1 cellular context compared by ENCODE assay signal in genomic region chr3:39809181-39809994, GRCh38.
A peak's percentile ranks its signal among the peaks of the same experiment; 100 is the strongest.
TF ChIP-seq lines count a peak whose summit lies in the region.

Gene MYRIP, plus strand, starts transcription at chr3:39809609. Its CDS starts 91,208 bp downstream, at chr3:39900817.

TF ChIP-seq in K562, 482 proteins besides CTCF, POLR2A, EP300 and RAD21 (continued from another document and continues in another):
- TF ChIP-seq E2F6 (IDR thresholded peaks at IDR 0.05; ENCODE audit: borderline replicate concordance in 1 of 2, extremely low read depth in 1 of 2, insufficient read depth in 1 of 2, insufficient read length in 1 of 2, low read depth in 1 of 2, low read length in 1 of 2, poor library complexity in 1 of 2, severe bottlenecking in 1 of 2) (peak; percentile 87 to 97), RBBP5 (IDR thresholded peaks at IDR 0.05; ENCODE audit: borderline replicate concordance, insufficient read depth, low read length, poor library complexity, severe bottlenecking) (peak; percentile 45), CTBP1 (IDR thresholded peaks at IDR 0.05; ENCODE audit: borderline replicate concordance) (peak; percentile 53; the same call in 1 of the 2 replicates), HMGN3 (IDR thresholded peaks at IDR 0.05; ENCODE audit: borderline replicate concordance, extremely low read depth, insufficient read length, low read depth, low read length) (peak; percentile 19), RBM25 (IDR thresholded peaks at IDR 0.05; ENCODE audit: low read depth, low read length, severe bottlenecking) (peak; percentile 76), RB1 (IDR thresholded peaks at IDR 0.05; ENCODE audit: low read depth) (0 out of 2 replicates have a peak, but pooled peaks have one; percentile 69), DNMT1 (IDR thresholded peaks at IDR 0.05) (no peak), CBX5 (IDR thresholded peaks at IDR 0.05; ENCODE audit: borderline replicate concordance, low read depth) (no peak), ZNF507 (tag; conservative IDR thresholded peaks at IDR 0.05) (no peak), CCNT2 (IDR thresholded peaks at IDR 0.05; ENCODE audit: borderline replicate concordance, extremely low read depth, insufficient read length, low read depth, low read length) (peak; percentile 79), CREM (IDR thresholded peaks at IDR 0.05; ENCODE audit: low read depth) (peak; percentile 28; the same call in 1 of the 2 replicates), YY1 (IDR thresholded peaks at IDR 0.05; ENCODE audit: borderline replicate concordance in 1 of 3, control insufficient read depth in 1 of 3, extremely low read depth in 1 of 3, insufficient read depth in 3 of 3, insufficient read length in 1 of 3, insufficient replicate concordance in 2 of 3, low read depth in 1 of 3, low read length in 2 of 3) (peak in 1 of 3 experiments; percentile 12), ATF1 (CRISPR knock-in tag; IDR thresholded peaks at IDR 0.05) (no peak), ATF1 (tag; IDR thresholded peaks at IDR 0.05) (0 out of 2 replicates have a peak, but pooled peaks have one; percentile 10), MITF (IDR thresholded peaks at IDR 0.05) (no peak), STAG1 (CRISPR knock-in tag; IDR thresholded peaks at IDR 0.05; ENCODE audit: borderline replicate concordance) (no peak), ZFX (CRISPR knock-in tag; IDR thresholded peaks at IDR 0.05) (0 out of 2 replicates have a peak, but pooled peaks have one; percentile 16), ZNF140 (CRISPR knock-in tag; IDR thresholded peaks at IDR 0.05) (no peak), SMAD4 (CRISPR knock-in tag; conservative IDR thresholded peaks at IDR 0.05) (peak; percentile 74), ZNF511 (CRISPR knock-in tag; IDR thresholded peaks at IDR 0.05) (peak; percentile 26; the same call in 1 of the 2 replicates), NFYB (IDR thresholded peaks at IDR 0.05; ENCODE audit: extremely low read depth, insufficient read length) (peak; percentile 55), POLR2G (IDR thresholded peaks at IDR 0.05; ENCODE audit: low read depth, low read length) (0 out of 2 replicates have a peak, but pooled peaks have one; percentile 14), RCOR1 (IDR thresholded peaks at IDR 0.05; ENCODE audit: borderline replicate concordance in 1 of 2, low read depth in 2 of 2, low read length in 2 of 2) (peak in 1 of 2 experiments; percentile 28; a peak in 1 of 4 replicates), BRF1 (IDR thresholded peaks at IDR 0.05; ENCODE audit: borderline replicate concordance, extremely low read depth, insufficient read length) (no peak), THRAP3 (IDR thresholded peaks at IDR 0.05; ENCODE audit: borderline replicate concordance) (no peak), BHLHE40 (IDR thresholded peaks at IDR 0.05; ENCODE audit: low read length) (peak; percentile 49), ZBTB7A (IDR thresholded peaks at IDR 0.05; ENCODE audit: borderline replicate concordance, control insufficient read depth, low read depth, low read length) (0 out of 2 replicates have a peak, but pooled peaks have one; percentile 23), FUS (optimal IDR thresholded peaks at IDR 0.05; ENCODE audit: low read depth, low read length) (peak; percentile 21), NKRF (IDR thresholded peaks at IDR 0.05; ENCODE audit: borderline replicate concordance) (no peak), MAFG (tag; conservative IDR thresholded peaks at IDR 0.05) (no peak), ZNF282 (CRISPR knock-in tag; IDR thresholded peaks at IDR 0.05) (peak; percentile 22; the same call in 1 of the 2 replicates), GATAD2A (IDR thresholded peaks at IDR 0.05) (no peak)
- TF ChIP-seq, protein P1, sequence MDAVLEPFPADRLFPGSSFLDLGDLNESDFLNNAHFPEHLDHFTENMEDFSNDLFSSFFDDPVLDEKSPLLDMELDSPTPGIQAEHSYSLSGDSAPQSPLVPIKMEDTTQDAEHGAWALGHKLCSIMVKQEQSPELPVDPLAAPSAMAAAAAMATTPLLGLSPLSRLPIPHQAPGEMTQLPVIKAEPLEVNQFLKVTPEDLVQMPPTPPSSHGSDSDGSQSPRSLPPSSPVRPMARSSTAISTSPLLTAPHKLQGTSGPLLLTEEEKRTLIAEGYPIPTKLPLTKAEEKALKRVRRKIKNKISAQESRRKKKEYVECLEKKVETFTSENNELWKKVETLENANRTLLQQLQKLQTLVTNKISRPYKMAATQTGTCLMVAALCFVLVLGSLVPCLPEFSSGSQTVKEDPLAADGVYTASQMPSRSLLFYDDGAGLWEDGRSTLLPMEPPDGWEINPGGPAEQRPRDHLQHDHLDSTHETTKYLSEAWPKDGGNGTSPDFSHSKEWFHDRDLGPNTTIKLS (IDR thresholded peaks at IDR 0.05; ENCODE audit: borderline replicate concordance, low read depth), result peak; percentile 21; the same call in 1 of the 2 replicates
- TF ChIP-seq, protein P2, sequence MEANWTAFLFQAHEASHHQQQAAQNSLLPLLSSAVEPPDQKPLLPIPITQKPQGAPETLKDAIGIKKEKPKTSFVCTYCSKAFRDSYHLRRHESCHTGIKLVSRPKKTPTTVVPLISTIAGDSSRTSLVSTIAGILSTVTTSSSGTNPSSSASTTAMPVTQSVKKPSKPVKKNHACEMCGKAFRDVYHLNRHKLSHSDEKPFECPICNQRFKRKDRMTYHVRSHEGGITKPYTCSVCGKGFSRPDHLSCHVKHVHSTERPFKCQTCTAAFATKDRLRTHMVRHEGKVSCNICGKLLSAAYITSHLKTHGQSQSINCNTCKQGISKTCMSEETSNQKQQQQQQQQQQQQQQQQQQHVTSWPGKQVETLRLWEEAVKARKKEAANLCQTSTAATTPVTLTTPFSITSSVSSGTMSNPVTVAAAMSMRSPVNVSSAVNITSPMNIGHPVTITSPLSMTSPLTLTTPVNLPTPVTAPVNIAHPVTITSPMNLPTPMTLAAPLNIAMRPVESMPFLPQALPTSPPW (CRISPR knock-in tag; IDR thresholded peaks at IDR 0.05), result peak; percentile 90
- TF ChIP-seq, protein P3, sequence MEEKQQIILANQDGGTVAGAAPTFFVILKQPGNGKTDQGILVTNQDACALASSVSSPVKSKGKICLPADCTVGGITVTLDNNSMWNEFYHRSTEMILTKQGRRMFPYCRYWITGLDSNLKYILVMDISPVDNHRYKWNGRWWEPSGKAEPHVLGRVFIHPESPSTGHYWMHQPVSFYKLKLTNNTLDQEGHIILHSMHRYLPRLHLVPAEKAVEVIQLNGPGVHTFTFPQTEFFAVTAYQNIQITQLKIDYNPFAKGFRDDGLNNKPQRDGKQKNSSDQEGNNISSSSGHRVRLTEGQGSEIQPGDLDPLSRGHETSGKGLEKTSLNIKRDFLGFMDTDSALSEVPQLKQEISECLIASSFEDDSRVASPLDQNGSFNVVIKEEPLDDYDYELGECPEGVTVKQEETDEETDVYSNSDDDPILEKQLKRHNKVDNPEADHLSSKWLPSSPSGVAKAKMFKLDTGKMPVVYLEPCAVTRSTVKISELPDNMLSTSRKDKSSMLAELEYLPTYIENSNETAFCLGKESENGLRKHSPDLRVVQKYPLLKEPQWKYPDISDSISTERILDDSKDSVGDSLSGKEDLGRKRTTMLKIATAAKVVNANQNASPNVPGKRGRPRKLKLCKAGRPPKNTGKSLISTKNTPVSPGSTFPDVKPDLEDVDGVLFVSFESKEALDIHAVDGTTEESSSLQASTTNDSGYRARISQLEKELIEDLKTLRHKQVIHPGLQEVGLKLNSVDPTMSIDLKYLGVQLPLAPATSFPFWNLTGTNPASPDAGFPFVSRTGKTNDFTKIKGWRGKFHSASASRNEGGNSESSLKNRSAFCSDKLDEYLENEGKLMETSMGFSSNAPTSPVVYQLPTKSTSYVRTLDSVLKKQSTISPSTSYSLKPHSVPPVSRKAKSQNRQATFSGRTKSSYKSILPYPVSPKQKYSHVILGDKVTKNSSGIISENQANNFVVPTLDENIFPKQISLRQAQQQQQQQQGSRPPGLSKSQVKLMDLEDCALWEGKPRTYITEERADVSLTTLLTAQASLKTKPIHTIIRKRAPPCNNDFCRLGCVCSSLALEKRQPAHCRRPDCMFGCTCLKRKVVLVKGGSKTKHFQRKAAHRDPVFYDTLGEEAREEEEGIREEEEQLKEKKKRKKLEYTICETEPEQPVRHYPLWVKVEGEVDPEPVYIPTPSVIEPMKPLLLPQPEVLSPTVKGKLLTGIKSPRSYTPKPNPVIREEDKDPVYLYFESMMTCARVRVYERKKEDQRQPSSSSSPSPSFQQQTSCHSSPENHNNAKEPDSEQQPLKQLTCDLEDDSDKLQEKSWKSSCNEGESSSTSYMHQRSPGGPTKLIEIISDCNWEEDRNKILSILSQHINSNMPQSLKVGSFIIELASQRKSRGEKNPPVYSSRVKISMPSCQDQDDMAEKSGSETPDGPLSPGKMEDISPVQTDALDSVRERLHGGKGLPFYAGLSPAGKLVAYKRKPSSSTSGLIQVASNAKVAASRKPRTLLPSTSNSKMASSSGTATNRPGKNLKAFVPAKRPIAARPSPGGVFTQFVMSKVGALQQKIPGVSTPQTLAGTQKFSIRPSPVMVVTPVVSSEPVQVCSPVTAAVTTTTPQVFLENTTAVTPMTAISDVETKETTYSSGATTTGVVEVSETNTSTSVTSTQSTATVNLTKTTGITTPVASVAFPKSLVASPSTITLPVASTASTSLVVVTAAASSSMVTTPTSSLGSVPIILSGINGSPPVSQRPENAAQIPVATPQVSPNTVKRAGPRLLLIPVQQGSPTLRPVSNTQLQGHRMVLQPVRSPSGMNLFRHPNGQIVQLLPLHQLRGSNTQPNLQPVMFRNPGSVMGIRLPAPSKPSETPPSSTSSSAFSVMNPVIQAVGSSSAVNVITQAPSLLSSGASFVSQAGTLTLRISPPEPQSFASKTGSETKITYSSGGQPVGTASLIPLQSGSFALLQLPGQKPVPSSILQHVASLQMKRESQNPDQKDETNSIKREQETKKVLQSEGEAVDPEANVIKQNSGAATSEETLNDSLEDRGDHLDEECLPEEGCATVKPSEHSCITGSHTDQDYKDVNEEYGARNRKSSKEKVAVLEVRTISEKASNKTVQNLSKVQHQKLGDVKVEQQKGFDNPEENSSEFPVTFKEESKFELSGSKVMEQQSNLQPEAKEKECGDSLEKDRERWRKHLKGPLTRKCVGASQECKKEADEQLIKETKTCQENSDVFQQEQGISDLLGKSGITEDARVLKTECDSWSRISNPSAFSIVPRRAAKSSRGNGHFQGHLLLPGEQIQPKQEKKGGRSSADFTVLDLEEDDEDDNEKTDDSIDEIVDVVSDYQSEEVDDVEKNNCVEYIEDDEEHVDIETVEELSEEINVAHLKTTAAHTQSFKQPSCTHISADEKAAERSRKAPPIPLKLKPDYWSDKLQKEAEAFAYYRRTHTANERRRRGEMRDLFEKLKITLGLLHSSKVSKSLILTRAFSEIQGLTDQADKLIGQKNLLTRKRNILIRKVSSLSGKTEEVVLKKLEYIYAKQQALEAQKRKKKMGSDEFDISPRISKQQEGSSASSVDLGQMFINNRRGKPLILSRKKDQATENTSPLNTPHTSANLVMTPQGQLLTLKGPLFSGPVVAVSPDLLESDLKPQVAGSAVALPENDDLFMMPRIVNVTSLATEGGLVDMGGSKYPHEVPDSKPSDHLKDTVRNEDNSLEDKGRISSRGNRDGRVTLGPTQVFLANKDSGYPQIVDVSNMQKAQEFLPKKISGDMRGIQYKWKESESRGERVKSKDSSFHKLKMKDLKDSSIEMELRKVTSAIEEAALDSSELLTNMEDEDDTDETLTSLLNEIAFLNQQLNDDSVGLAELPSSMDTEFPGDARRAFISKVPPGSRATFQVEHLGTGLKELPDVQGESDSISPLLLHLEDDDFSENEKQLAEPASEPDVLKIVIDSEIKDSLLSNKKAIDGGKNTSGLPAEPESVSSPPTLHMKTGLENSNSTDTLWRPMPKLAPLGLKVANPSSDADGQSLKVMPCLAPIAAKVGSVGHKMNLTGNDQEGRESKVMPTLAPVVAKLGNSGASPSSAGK (IDR thresholded peaks at IDR 0.05), result peak; percentile 59
- TF ChIP-seq, protein P4, sequence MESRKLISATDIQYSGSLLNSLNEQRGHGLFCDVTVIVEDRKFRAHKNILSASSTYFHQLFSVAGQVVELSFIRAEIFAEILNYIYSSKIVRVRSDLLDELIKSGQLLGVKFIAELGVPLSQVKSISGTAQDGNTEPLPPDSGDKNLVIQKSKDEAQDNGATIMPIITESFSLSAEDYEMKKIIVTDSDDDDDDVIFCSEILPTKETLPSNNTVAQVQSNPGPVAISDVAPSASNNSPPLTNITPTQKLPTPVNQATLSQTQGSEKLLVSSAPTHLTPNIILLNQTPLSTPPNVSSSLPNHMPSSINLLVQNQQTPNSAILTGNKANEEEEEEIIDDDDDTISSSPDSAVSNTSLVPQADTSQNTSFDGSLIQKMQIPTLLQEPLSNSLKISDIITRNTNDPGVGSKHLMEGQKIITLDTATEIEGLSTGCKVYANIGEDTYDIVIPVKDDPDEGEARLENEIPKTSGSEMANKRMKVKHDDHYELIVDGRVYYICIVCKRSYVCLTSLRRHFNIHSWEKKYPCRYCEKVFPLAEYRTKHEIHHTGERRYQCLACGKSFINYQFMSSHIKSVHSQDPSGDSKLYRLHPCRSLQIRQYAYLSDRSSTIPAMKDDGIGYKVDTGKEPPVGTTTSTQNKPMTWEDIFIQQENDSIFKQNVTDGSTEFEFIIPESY (CRISPR knock-in tag; IDR thresholded peaks at IDR 0.05), result peak; percentile 52; the same call in 1 of the 2 replicates
